Comparison of ENCODE assay signal across 24 cellular contexts in the genomic region with DNA sequence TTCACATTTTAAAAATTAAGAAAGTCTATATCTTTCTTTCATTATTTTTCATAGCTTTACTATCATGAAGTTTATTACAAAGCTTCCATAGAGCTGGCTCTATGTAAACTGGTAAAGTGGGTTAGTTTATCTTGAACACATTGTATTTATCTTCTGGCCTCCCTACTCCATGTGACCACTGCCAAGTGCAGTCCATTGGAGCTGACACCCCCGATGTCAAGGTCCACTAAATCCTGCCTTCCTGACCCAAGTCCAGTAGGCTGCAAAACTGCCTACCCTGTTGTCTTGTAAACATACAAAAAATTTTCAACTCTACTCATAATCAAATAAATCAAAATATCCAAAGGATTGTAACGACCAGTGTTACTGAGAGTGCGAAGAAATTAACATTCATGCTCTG.
"Had no signal": no experiment of that assay in that cellular context is flagged by ENCODE, and none has a peak within 500 bp of the region (broad histone marks: within the 10 kb centered on the region; RNA-seq: fewer than 3 reads in every experiment).

No MANE protein-coding gene starts in this region.

- H3K4me1 ChIP-seq: left lung had no signal

- H3K27me3 Mint-ChIP-seq: stimulated activated naive B cell treated with anti-CD40 and anti-IgM and Interleukin-4, amounts not matched to agents 10 μg/mL and 1 μg/mL and 100 μg/mL, for 72 hours; stimulated activated naive CD8-positive, alpha-beta T cell treated with anti-CD3 and anti-CD28 coated beads, Interleukin-15, amount 100 ng/mL, for 72 hours had no signal

- H3K4me3 Mint-ChIP-seq: nephron; stimulated activated naive B cell treated with anti-CD40 and anti-IgM and Interleukin-4, amounts not matched to agents 10 μg/mL and 1 μg/mL and 100 μg/mL, for 72 hours; stimulated activated naive CD8-positive, alpha-beta T cell treated with anti-CD3 and anti-CD28 coated beads, Interleukin-15, amount 100 ng/mL, for 72 hours had no signal

- H3K9me3 ChIP-seq: gastroesophageal sphincter, left lung, sigmoid colon, thoracic aorta, transverse colon had no signal

- H3K27ac Mint-ChIP-seq: stimulated activated naive B cell treated with anti-CD40 and anti-IgM and Interleukin-4, amounts not matched to agents 10 μg/mL and 1 μg/mL and 100 μg/mL, for 72 hours; stimulated activated naive CD8-positive, alpha-beta T cell treated with anti-CD3 and anti-CD28 coated beads, Interleukin-15, amount 100 ng/mL, for 72 hours had no signal

- H3K4me3 ChIP-seq: coronary artery, gastroesophageal sphincter, left lung, lung, sigmoid colon, skin epidermis, thoracic aorta, transverse colon had no signal

- ATAC-seq: esophagus mucosa; gastroesophageal sphincter; left lung; stimulated activated naive B cell treated with anti-CD40 and anti-IgM and Interleukin-4, amounts not matched to agents 10 μg/mL and 1 μg/mL and 100 μg/mL, for 72 hours; stimulated activated naive CD8-positive, alpha-beta T cell treated with anti-CD3 and anti-CD28 coated beads, Interleukin-15, amount 100 ng/mL, for 72 hours had no signal

- H3K4me1 Mint-ChIP-seq: stimulated activated naive B cell treated with anti-CD40 and anti-IgM and Interleukin-4, amounts not matched to agents 10 μg/mL and 1 μg/mL and 100 μg/mL, for 72 hours had no signal

- H3K27me3 ChIP-seq: dorsolateral prefrontal cortex, gastroesophageal sphincter, left lung, sigmoid colon, transverse colon had no signal

- FAIRE-seq: endometrium had no signal

- H3K36me3 Mint-ChIP-seq: stimulated activated naive B cell treated with anti-CD40 and anti-IgM and Interleukin-4, amounts not matched to agents 10 μg/mL and 1 μg/mL and 100 μg/mL, for 72 hours had no signal

- DNase-seq: central memory CD4-positive, alpha-beta T cell; dorsolateral prefrontal cortex; effector CD8-positive, alpha-beta T cell; foreskin fibroblast; glutamatergic neuron; kidney glomerular epithelial cell; left lung; mesenchymal stem cell; midbrain; occipital lobe; sigmoid colon; stimulated activated CD4-positive, alpha-beta T cell treated with anti-CD3 and anti-CD28 coated beads, Interleukin-2, amount 100 ng/mL, for 24 hours; stimulated activated CD4-positive, alpha-beta T cell treated with anti-CD3 and anti-CD28 coated beads, Interleukin-4, amount 100 ng/mL, for 4 hours; stimulated activated naive B cell treated with anti-CD40 and anti-IgM and Interleukin-4, amounts not matched to agents 10 μg/mL and 1 μg/mL and 100 μg/mL, for 72 hours; stimulated activated naive CD8-positive, alpha-beta T cell treated with anti-CD3 and anti-CD28 coated beads, Interleukin-15, amount 100 ng/mL, for 72 hours; transverse colon had no signal

- H3K9me3 Mint-ChIP-seq: nephron; stimulated activated naive B cell treated with anti-CD40 and anti-IgM and Interleukin-4, amounts not matched to agents 10 μg/mL and 1 μg/mL and 100 μg/mL, for 72 hours; stimulated activated naive CD8-positive, alpha-beta T cell treated with anti-CD3 and anti-CD28 coated beads, Interleukin-15, amount 100 ng/mL, for 72 hours had no signal

- H3K27ac ChIP-seq: coronary artery, gastroesophageal sphincter, left lung, sigmoid colon, skin epidermis, thoracic aorta, transverse colon had no signal

- H3K36me3 ChIP-seq: gastroesophageal sphincter, left lung, sigmoid colon, thoracic aorta, transverse colon had no signal
